ENCODE assay signal across 11 cellular contexts in the genomic region with DNA sequence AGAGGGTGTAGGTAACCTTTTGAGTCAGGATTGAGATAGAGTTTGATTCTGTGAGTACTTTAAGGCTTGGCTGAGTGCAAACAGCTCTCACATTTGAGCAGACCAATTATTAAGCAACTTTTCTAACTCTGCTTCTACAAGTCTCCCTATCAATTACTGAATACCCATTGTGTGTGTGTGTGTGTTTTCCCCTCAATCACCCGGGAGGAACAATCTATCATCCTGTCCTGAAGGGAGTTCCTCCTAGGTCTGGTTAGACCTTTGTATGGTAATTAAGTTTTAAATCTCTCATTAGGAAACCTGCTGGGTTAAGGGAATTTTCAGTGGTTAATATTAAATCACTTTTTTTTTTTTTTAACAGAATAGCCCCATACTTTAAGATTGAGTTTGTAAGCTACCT. TPM values are rescaled to one million over a fixed set of nuclear protein-coding genes. Genes with fewer than 3 reads are reported as not detected.
"Had no signal": no experiment of that assay in that cellular context is flagged by ENCODE, and none has a peak within 500 bp of the region (broad histone marks: within the 10 kb centered on the region; RNA-seq: fewer than 3 reads in every experiment).

No MANE protein-coding gene starts in this region.

RNA-seq across cellular contexts. Expression of gene PTPN5, which starts 28.6 kb away (rescaled TPM):
- total RNA-seq: activated CD4-positive, alpha-beta memory T cell treated with anti-CD3 and anti-CD28 coated beads, Interleukin-2, amount 10 ng/mL, durations not matched to agents 7 days and 5 days; activated CD4-positive, alpha-beta T cell treated with anti-CD3 and anti-CD28 coated beads for 36 hours; activated CD4-positive, alpha-beta T cell treated with anti-CD3 and anti-CD28 coated beads, Interleukin-2, amount 10 ng/mL, durations not matched to agents 7 days and 5 days; activated CD8-positive, alpha-beta memory T cell treated with anti-CD3 and anti-CD28 coated beads, Interleukin-2, amount 10 ng/mL, durations not matched to agents 7 days and 5 days; activated CD8-positive, alpha-beta T cell treated with anti-CD3 and anti-CD28 coated beads, Interleukin-2, amount 10 ng/mL, durations not matched to agents 7 days and 5 days; activated naive CD8-positive, alpha-beta T cell treated with anti-CD3 and anti-CD28 coated beads, Interleukin-2, amount 10 ng/mL, durations not matched to agents 7 days and 5 days; activated T-helper 2 cell treated with anti-CD3 and anti-CD28 coated beads, Interferon-gamma antibody, Interleukin-2, Interleukin-4, amounts not matched to agents 10 μg/mL and 5 μg/mL and 100 μg/mL, durations not matched to agents 14 hours and 24 hours and 36 hours; bronchial epithelial cell; T-helper 1 cell treated with Interleukin-12 subunit alpha and Interleukin-12 subunit beta and Interleukin-4 antibody, amounts not matched to agents 30 ng/mL and 1 ng/mL, for 36 hours; T-helper 17 cell; T-helper 2 cell treated with Interferon-gamma antibody and Interleukin-4, amounts not matched to agents 100 ng/mL and 5 ng/mL, for 36 hours had no signal
